1 cellular context compared by ENCODE assay signal in the genomic region with DNA sequence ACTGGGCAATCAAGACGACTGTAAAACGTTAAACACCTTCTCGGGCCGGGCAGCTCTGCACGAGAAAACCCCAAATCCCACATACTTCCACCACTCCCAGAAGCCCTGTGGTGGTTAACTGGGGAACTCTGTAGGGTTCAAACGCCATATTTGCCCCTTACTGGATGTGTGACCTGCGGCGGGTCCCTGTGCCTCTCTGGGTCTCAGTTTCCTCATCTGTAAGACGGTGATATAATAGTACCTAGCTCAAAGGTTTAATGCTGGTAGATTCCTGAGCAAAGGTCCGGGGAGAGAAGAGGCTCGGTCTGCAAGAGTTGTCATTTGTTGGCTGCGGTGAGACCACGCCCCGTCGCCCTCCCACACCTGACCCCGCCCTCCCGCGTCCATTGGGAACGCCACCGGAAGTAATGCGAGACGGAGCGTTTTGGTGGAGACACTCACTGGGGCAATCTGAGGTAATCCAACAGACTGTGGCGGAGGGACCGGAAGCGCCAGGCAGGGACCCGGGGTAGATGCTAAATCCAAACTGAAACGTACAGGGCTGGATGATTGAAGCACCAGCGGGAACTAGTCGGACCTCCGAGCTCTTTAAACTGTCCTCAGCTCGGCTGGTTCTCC.
TF ChIP-seq lines count a peak whose summit lies in the region.

No MANE protein-coding gene starts in this region.

TF ChIP-seq in K562, 482 proteins besides CTCF, POLR2A, EP300 and RAD21 (continued from another document and continues in another):
- TF ChIP-seq, protein P1, sequence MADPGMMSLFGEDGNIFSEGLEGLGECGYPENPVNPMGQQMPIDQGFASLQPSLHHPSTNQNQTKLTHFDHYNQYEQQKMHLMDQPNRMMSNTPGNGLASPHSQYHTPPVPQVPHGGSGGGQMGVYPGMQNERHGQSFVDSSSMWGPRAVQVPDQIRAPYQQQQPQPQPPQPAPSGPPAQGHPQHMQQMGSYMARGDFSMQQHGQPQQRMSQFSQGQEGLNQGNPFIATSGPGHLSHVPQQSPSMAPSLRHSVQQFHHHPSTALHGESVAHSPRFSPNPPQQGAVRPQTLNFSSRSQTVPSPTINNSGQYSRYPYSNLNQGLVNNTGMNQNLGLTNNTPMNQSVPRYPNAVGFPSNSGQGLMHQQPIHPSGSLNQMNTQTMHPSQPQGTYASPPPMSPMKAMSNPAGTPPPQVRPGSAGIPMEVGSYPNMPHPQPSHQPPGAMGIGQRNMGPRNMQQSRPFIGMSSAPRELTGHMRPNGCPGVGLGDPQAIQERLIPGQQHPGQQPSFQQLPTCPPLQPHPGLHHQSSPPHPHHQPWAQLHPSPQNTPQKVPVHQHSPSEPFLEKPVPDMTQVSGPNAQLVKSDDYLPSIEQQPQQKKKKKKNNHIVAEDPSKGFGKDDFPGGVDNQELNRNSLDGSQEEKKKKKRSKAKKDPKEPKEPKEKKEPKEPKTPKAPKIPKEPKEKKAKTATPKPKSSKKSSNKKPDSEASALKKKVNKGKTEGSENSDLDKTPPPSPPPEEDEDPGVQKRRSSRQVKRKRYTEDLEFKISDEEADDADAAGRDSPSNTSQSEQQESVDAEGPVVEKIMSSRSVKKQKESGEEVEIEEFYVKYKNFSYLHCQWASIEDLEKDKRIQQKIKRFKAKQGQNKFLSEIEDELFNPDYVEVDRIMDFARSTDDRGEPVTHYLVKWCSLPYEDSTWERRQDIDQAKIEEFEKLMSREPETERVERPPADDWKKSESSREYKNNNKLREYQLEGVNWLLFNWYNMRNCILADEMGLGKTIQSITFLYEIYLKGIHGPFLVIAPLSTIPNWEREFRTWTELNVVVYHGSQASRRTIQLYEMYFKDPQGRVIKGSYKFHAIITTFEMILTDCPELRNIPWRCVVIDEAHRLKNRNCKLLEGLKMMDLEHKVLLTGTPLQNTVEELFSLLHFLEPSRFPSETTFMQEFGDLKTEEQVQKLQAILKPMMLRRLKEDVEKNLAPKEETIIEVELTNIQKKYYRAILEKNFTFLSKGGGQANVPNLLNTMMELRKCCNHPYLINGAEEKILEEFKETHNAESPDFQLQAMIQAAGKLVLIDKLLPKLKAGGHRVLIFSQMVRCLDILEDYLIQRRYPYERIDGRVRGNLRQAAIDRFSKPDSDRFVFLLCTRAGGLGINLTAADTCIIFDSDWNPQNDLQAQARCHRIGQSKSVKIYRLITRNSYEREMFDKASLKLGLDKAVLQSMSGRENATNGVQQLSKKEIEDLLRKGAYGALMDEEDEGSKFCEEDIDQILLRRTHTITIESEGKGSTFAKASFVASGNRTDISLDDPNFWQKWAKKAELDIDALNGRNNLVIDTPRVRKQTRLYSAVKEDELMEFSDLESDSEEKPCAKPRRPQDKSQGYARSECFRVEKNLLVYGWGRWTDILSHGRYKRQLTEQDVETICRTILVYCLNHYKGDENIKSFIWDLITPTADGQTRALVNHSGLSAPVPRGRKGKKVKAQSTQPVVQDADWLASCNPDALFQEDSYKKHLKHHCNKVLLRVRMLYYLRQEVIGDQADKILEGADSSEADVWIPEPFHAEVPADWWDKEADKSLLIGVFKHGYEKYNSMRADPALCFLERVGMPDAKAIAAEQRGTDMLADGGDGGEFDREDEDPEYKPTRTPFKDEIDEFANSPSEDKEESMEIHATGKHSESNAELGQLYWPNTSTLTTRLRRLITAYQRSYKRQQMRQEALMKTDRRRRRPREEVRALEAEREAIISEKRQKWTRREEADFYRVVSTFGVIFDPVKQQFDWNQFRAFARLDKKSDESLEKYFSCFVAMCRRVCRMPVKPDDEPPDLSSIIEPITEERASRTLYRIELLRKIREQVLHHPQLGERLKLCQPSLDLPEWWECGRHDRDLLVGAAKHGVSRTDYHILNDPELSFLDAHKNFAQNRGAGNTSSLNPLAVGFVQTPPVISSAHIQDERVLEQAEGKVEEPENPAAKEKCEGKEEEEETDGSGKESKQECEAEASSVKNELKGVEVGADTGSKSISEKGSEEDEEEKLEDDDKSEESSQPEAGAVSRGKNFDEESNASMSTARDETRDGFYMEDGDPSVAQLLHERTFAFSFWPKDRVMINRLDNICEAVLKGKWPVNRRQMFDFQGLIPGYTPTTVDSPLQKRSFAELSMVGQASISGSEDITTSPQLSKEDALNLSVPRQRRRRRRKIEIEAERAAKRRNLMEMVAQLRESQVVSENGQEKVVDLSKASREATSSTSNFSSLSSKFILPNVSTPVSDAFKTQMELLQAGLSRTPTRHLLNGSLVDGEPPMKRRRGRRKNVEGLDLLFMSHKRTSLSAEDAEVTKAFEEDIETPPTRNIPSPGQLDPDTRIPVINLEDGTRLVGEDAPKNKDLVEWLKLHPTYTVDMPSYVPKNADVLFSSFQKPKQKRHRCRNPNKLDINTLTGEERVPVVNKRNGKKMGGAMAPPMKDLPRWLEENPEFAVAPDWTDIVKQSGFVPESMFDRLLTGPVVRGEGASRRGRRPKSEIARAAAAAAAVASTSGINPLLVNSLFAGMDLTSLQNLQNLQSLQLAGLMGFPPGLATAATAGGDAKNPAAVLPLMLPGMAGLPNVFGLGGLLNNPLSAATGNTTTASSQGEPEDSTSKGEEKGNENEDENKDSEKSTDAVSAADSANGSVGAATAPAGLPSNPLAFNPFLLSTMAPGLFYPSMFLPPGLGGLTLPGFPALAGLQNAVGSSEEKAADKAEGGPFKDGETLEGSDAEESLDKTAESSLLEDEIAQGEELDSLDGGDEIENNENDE (IDR thresholded peaks at IDR 0.05; ENCODE audit: low read depth, low read length), result no peak
- TF ChIP-seq, protein P2, sequence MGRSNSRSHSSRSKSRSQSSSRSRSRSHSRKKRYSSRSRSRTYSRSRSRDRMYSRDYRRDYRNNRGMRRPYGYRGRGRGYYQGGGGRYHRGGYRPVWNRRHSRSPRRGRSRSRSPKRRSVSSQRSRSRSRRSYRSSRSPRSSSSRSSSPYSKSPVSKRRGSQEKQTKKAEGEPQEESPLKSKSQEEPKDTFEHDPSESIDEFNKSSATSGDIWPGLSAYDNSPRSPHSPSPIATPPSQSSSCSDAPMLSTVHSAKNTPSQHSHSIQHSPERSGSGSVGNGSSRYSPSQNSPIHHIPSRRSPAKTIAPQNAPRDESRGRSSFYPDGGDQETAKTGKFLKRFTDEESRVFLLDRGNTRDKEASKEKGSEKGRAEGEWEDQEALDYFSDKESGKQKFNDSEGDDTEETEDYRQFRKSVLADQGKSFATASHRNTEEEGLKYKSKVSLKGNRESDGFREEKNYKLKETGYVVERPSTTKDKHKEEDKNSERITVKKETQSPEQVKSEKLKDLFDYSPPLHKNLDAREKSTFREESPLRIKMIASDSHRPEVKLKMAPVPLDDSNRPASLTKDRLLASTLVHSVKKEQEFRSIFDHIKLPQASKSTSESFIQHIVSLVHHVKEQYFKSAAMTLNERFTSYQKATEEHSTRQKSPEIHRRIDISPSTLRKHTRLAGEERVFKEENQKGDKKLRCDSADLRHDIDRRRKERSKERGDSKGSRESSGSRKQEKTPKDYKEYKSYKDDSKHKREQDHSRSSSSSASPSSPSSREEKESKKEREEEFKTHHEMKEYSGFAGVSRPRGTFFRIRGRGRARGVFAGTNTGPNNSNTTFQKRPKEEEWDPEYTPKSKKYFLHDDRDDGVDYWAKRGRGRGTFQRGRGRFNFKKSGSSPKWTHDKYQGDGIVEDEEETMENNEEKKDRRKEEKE (IDR thresholded peaks at IDR 0.05; ENCODE audit: borderline replicate concordance in 1 of 2, control insufficient read depth in 1 of 2, low read depth in 2 of 2, low read length in 1 of 2), result peak in 1 of 2 experiments; percentile 96; a peak in 2 of 4 replicates
- TF ChIP-seq, protein P3, sequence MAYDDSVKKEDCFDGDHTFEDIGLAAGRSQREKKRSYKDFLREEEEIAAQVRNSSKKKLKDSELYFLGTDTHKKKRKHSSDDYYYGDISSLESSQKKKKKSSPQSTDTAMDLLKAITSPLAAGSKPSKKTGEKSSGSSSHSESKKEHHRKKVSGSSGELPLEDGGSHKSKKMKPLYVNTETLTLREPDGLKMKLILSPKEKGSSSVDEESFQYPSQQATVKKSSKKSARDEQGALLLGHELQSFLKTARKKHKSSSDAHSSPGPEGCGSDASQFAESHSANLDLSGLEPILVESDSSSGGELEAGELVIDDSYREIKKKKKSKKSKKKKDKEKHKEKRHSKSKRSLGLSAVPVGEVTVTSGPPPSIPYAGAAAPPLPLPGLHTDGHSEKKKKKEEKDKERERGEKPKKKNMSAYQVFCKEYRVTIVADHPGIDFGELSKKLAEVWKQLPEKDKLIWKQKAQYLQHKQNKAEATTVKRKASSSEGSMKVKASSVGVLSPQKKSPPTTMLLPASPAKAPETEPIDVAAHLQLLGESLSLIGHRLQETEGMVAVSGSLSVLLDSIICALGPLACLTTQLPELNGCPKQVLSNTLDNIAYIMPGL (CRISPR knock-in tag; IDR thresholded peaks at IDR 0.05), result no peak; the same call in 1 of the 2 replicates
- TF ChIP-seq HCFC1 (IDR thresholded peaks at IDR 0.05; ENCODE audit: low read depth, low read length) (peak; percentile 81), PRPF4 (IDR thresholded peaks at IDR 0.05; ENCODE audit: insufficient read depth, low read depth, low read length, poor library complexity, severe bottlenecking) (no peak), CEBPB (tag; IDR thresholded peaks at IDR 0.05) (peak; percentile 68), ZNF717 (CRISPR knock-in tag; IDR thresholded peaks at IDR 0.05) (no peak), MXI1 (IDR thresholded peaks at IDR 0.05; ENCODE audit: low read depth, low read length) (no peak; the same call in 1 of the 2 replicates), RCOR1 (IDR thresholded peaks at IDR 0.05; ENCODE audit: borderline replicate concordance in 1 of 2, low read depth in 2 of 2, low read length in 2 of 2) (peak in 1 of 2 experiments; percentile 34; a peak in 1 of 4 replicates), ZNF445 (CRISPR knock-in tag; IDR thresholded peaks at IDR 0.05; ENCODE audit: low read depth) (no peak), HEY1 (CRISPR knock-in tag; IDR thresholded peaks at IDR 0.05; ENCODE audit: borderline replicate concordance) (0 out of 2 replicates have a peak, but pooled peaks have one; percentile 45), ATF7 (IDR thresholded peaks at IDR 0.05) (peak; percentile 89), KDM4B (IDR thresholded peaks at IDR 0.05; ENCODE audit: borderline replicate concordance in 2 of 2, low read depth in 1 of 2) (peak in 1 of 2 experiments; percentile 56; a peak in 1 of 4 replicates), HDAC3 (IDR thresholded peaks at IDR 0.05; ENCODE audit: borderline replicate concordance, partially characterized antibody) (peak; percentile 40), POLR2B (IDR thresholded peaks at IDR 0.05; ENCODE audit: low read depth, partially characterized antibody) (peak; percentile 52), HNRNPL (IDR thresholded peaks at IDR 0.05; ENCODE audit: low read depth, low read length) (no peak), POLR2H (tag; IDR thresholded peaks at IDR 0.05; ENCODE audit: low read depth) (peak; percentile 64)
- TF ChIP-seq, protein P4, sequence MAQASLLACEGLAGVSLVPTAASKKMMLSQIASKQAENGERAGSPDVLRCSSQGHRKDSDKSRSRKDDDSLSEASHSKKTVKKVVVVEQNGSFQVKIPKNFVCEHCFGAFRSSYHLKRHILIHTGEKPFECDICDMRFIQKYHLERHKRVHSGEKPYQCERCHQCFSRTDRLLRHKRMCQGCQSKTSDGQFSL (CRISPR knock-in tag; IDR thresholded peaks at IDR 0.05), result peak; percentile 30; the same call in 1 of the 2 replicates
- TF ChIP-seq, protein P4 (tag; IDR thresholded peaks at IDR 0.05), result no peak; a peak in 1 of 4 replicates
- TF ChIP-seq, protein P5, sequence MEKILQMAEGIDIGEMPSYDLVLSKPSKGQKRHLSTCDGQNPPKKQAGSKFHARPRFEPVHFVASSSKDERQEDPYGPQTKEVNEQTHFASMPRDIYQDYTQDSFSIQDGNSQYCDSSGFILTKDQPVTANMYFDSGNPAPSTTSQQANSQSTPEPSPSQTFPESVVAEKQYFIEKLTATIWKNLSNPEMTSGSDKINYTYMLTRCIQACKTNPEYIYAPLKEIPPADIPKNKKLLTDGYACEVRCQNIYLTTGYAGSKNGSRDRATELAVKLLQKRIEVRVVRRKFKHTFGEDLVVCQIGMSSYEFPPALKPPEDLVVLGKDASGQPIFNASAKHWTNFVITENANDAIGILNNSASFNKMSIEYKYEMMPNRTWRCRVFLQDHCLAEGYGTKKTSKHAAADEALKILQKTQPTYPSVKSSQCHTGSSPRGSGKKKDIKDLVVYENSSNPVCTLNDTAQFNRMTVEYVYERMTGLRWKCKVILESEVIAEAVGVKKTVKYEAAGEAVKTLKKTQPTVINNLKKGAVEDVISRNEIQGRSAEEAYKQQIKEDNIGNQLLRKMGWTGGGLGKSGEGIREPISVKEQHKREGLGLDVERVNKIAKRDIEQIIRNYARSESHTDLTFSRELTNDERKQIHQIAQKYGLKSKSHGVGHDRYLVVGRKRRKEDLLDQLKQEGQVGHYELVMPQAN (IDR thresholded peaks at IDR 0.05; ENCODE audit: borderline replicate concordance), result no peak
- TF ChIP-seq, protein P6, sequence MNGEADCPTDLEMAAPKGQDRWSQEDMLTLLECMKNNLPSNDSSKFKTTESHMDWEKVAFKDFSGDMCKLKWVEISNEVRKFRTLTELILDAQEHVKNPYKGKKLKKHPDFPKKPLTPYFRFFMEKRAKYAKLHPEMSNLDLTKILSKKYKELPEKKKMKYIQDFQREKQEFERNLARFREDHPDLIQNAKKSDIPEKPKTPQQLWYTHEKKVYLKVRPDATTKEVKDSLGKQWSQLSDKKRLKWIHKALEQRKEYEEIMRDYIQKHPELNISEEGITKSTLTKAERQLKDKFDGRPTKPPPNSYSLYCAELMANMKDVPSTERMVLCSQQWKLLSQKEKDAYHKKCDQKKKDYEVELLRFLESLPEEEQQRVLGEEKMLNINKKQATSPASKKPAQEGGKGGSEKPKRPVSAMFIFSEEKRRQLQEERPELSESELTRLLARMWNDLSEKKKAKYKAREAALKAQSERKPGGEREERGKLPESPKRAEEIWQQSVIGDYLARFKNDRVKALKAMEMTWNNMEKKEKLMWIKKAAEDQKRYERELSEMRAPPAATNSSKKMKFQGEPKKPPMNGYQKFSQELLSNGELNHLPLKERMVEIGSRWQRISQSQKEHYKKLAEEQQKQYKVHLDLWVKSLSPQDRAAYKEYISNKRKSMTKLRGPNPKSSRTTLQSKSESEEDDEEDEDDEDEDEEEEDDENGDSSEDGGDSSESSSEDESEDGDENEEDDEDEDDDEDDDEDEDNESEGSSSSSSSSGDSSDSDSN (IDR thresholded peaks at IDR 0.05; ENCODE audit: borderline replicate concordance in 1 of 2, low read depth in 2 of 2, low read length in 2 of 2), result peak; percentile 68 to 76; a peak in 3 of 4 replicates
